Comparison of ENCODE assay signal across 2 cellular contexts in the genomic region with DNA sequence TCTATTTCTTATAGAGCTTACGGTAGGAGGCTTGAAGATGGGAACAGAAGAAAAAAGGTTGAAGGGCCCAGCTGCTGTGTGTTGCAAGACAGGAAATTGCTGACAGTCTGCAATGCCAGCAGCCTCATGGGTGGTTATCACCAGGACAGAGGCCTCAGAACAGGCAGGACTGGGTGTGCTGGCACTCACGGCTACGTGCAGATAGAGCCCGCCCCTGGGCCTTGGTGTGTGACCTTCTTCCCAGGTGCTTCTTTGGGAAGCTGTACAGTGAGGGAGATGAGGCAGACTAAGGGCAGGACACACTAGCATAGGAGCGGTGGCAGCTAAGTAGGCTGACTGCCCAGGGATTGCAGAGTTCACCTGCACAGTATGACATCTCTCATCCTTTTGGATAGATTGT.
TF ChIP-seq lines count a peak whose summit lies in the region.

No MANE protein-coding gene starts in this region.

TF ChIP-seq in A549, 52 proteins besides CTCF, POLR2A, EP300 and RAD21 (continued from another document):
- TF ChIP-seq, protein P1, sequence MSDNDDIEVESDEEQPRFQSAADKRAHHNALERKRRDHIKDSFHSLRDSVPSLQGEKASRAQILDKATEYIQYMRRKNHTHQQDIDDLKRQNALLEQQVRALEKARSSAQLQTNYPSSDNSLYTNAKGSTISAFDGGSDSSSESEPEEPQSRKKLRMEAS (IDR thresholded peaks at IDR 0.05), result no peak
- no peak for TF ChIP-seq JUN (IDR thresholded peaks at IDR 0.05)
- no peak for TF ChIP-seq KDM1A (IDR thresholded peaks at IDR 0.05; ENCODE audit: low read depth)
- no peak for TF ChIP-seq ESRRA (IDR thresholded peaks at IDR 0.05; ENCODE audit: borderline replicate concordance, low read length)
- TF ChIP-seq EHF (CRISPR knock-in tag; IDR thresholded peaks at IDR 0.05), result no peak
- TF ChIP-seq NR3C1 (IDR thresholded peaks at IDR 0.05), result no peak

TF ChIP-seq in IMR-90, 13 proteins besides CTCF, POLR2A, EP300 and RAD21 (continued from another document):
- TF ChIP-seq, protein P2, sequence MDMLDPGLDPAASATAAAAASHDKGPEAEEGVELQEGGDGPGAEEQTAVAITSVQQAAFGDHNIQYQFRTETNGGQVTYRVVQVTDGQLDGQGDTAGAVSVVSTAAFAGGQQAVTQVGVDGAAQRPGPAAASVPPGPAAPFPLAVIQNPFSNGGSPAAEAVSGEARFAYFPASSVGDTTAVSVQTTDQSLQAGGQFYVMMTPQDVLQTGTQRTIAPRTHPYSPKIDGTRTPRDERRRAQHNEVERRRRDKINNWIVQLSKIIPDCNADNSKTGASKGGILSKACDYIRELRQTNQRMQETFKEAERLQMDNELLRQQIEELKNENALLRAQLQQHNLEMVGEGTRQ (IDR thresholded peaks at IDR 0.05; ENCODE audit: low read depth, low read length), result no peak
- TF ChIP-seq CEBPB (IDR thresholded peaks at IDR 0.05; ENCODE audit: low read depth, low read length) (no peak), NFE2L2 (IDR thresholded peaks at IDR 0.05; ENCODE audit: low read depth, low read length) (no peak), MAFK (IDR thresholded peaks at IDR 0.05; ENCODE audit: low read depth, low read length) (no peak), RFX5 (IDR thresholded peaks at IDR 0.05; ENCODE audit: low read depth, low read length) (no peak), RCOR1 (IDR thresholded peaks at IDR 0.05; ENCODE audit: insufficient replicate concordance, low read length) (no peak), MXI1 (IDR thresholded peaks at IDR 0.05; ENCODE audit: borderline replicate concordance, low read depth, low read length) (no peak), FOS (IDR thresholded peaks at IDR 0.05; ENCODE audit: low read depth, low read length) (no peak), SMC3 (IDR thresholded peaks at IDR 0.05; ENCODE audit: low read depth, low read length) (no peak), MAZ (IDR thresholded peaks at IDR 0.05; ENCODE audit: borderline replicate concordance, low read depth, low read length) (no peak)
- TF ChIP-seq, protein P3, sequence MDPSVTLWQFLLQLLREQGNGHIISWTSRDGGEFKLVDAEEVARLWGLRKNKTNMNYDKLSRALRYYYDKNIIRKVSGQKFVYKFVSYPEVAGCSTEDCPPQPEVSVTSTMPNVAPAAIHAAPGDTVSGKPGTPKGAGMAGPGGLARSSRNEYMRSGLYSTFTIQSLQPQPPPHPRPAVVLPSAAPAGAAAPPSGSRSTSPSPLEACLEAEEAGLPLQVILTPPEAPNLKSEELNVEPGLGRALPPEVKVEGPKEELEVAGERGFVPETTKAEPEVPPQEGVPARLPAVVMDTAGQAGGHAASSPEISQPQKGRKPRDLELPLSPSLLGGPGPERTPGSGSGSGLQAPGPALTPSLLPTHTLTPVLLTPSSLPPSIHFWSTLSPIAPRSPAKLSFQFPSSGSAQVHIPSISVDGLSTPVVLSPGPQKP (IDR thresholded peaks at IDR 0.05; ENCODE audit: borderline replicate concordance, low read depth, low read length), result no peak
